ENCODE assay signal across 16 cellular contexts in the genomic region with DNA sequence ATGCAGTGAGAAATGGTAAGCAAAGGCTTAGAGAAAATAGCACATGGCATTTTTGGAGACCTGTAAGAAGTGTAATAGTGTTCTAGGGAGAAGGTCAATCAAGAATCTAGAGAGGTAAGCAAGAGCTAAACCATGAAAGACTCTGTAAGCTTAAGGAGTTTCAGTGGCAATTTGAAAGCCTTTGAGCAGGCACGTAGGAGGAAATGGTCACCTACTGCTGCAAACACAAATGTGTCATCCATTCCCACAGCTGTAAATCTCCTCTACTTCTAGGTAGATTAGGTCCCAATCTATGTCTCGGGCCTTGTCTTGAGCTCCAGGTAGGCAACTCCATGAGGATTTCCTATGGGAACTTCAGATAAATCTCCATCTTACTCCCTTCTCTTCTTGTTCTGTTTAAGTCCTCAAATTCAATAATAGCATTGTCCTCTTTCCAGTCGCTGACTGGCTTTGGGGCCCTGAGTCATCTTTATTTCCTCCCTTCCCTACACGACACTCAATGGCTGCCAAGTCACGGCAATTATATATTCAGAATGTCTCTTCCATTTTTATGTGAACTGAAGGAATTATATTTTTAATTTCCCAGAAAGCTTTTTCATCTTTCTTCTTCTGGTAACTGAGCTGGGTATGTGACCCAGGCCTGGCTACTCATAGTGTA. TPM values are rescaled to one million over a fixed set of nuclear protein-coding genes. Genes with fewer than 3 reads are reported as not detected.
DNase-seq lines count a peak whose midpoint lies in the region; ATAC-seq and TF ChIP-seq lines count a peak whose summit lies in the region.
"Had no signal": no experiment of that assay in that cellular context is flagged by ENCODE, and none has a peak within 500 bp of the region (broad histone marks: within the 10 kb centered on the region; RNA-seq: fewer than 3 reads in every experiment).

No MANE protein-coding gene starts in this region.

- CTCF ChIA-PET in PC-3 (lab: Charles Lee): interaction anchor here (1.0 kb wide), 1 partner anchor 52 kb away, joined by 3 read pairs; no protein-coding TSS in a partner anchor

- no peaks in the 10 kb centered on the region for H3K79me2 ChIP-seq in PC-3 (ENCODE audit: low read length)

- peaks cover 68% of the 10 kb centered on the region for H3K4me1 Mint-ChIP-seq in stimulated activated naive CD8-positive, alpha-beta T cell treated with anti-CD3 and anti-CD28 coated beads, Interleukin-15, Interleukin-2, amounts not matched to agents 100 ng/mL and 50 ng/mL, for 24 hours (ENCODE audit: low read depth)

- H3K4me1 ChIP-seq in PC-3 (ENCODE audit: insufficient read depth, low read length): peaks cover 44% of the 10 kb centered on the region
- H3K4me1 ChIP-seq in stomach: peaks cover 4 to 42% (median 14%) of the 10 kb centered on the region in 4 donors
- H3K4me1 ChIP-seq in breast epithelium: no peaks in the 10 kb centered on the region

- peak; percentile 69 to 71 for ATAC-seq in activated naive CD4-positive, alpha-beta T cell treated with anti-CD3 and anti-CD28 coated beads, Interleukin-2, amount 50 U/mL, for 72 hours
- ATAC-seq in HG02763 (IDR thresholded peaks at IDR 0.05; ENCODE audit: unreplicated experiment) (peak; percentile 50), PC-3 (peak; percentile 56)
- ATAC-seq: HCT116 had no signal

- POLR2A ChIA-PET in PC-3 (lab: Charles Lee; ENCODE audit: unreplicated experiment): no interaction called here

- H3K27ac ChIP-seq in PC-3 (ENCODE audit: low read length): peak overlapping the region; percentile 52
- H3K27ac ChIP-seq in stomach: peak overlapping the region in 1 of 5 donors; percentile 35
- H3K27ac ChIP-seq in breast epithelium: no peak overlapping the region

- peak overlapping the region; percentile 71 for H2AFZ ChIP-seq in PC-3 (ENCODE audit: low read length)

- H3K9me3 ChIP-seq in PC-3 (ENCODE audit: low read length): no peaks in the 10 kb centered on the region
- H3K9me3 ChIP-seq in stomach: no peaks in the 10 kb centered on the region
- no peaks in the 10 kb centered on the region for H3K9me3 ChIP-seq in breast epithelium

- intact Hi-C loops in PC-3 (cut with micrococcal nuclease) (loop anchor here (2.0 kb wide), 1 partner anchor 15 kb away; no protein-coding TSS in a partner anchor), stomach (cut with DNase I; ENCODE audit: low total_unique reads) (no loop called here), breast epithelium (cut with DNase I; ENCODE audit: low total_unique reads) (no loop called here)

- H3K4me3 ChIP-seq in PC-3 (ENCODE audit: low read length) (no peak overlapping the region), stomach (no peak overlapping the region), breast epithelium (no peak overlapping the region)

- H3K36me3 ChIP-seq in PC-3 (ENCODE audit: low read depth, low read length): no peaks in the 10 kb centered on the region
- H3K36me3 ChIP-seq in stomach: no peaks in the 10 kb centered on the region
- no peaks in the 10 kb centered on the region for H3K36me3 ChIP-seq in breast epithelium

- no TSS peak for BruUV-seq in PC-3 (replicated peaks; lab: Mats Ljungman, UMichigan)

- no peaks in the 10 kb centered on the region for H3K27me3 Mint-ChIP-seq in stimulated activated naive CD8-positive, alpha-beta T cell treated with anti-CD3 and anti-CD28 coated beads, Interleukin-15, Interleukin-2, amounts not matched to agents 100 ng/mL and 50 ng/mL, for 24 hours
- H3K27me3 Mint-ChIP-seq: IgD-negative memory B cell had no signal

- TF ChIP-seq CTCF in PC-3 (conservative IDR thresholded peaks at IDR 0.05; ENCODE audit: low read depth, low read length) (no peak), stomach (IDR thresholded peaks at IDR 0.05) (no peak), breast epithelium (IDR thresholded peaks at IDR 0.05) (no peak)

- no peaks in the 10 kb centered on the region for H3K36me3 Mint-ChIP-seq in activated naive CD4-positive, alpha-beta T cell treated with anti-CD3 and anti-CD28 coated beads, Interleukin-2, amount 50 U/mL, for 72 hours
- H3K36me3 Mint-ChIP-seq in stimulated activated naive CD8-positive, alpha-beta T cell treated with anti-CD3 and anti-CD28 coated beads, Interleukin-15, Interleukin-2, amounts not matched to agents 100 ng/mL and 50 ng/mL, for 24 hours (ENCODE audit: low read depth): no peaks in the 10 kb centered on the region
- H3K36me3 Mint-ChIP-seq: IgD-negative memory B cell had no signal

- no peaks in the 10 kb centered on the region for H3K27me3 ChIP-seq in PC-3 (ENCODE audit: low read length)
- H3K27me3 ChIP-seq in stomach: no peaks in the 10 kb centered on the region
- no peaks in the 10 kb centered on the region for H3K27me3 ChIP-seq in breast epithelium

- TF ChIP-seq EP300 in stomach (IDR thresholded peaks at IDR 0.05): no peak

- no peak for TF ChIP-seq POLR2A in stomach (IDR thresholded peaks at IDR 0.05)
- no peak for TF ChIP-seq POLR2A in breast epithelium (IDR thresholded peaks at IDR 0.05)

- H3K9ac ChIP-seq in PC-3 (ENCODE audit: low read length): peak overlapping the region; percentile 27; the same call in 1 of the 2 replicates

- H3K4me3 Mint-ChIP-seq in stimulated activated naive CD8-positive, alpha-beta T cell treated with anti-CD3 and anti-CD28 coated beads, Interleukin-15, Interleukin-2, amounts not matched to agents 100 ng/mL and 50 ng/mL, for 24 hours: no peak overlapping the region
- H3K4me3 Mint-ChIP-seq: activated T-helper 1 cell treated with anti-CD3 and anti-CD28 coated beads, Interleukin-12 subunit alpha, Interleukin-12 subunit beta, Interleukin-2, Interleukin-4 antibody, amounts not matched to agents 30 ng/mL and 10 ng/mL and 1 ng/mL, durations not matched to agents 14 hours and 24 hours and 36 hours; IgD-negative memory B cell had no signal

- 70 to 88% (median 85%) methylated on average over 5 of the region's 5 CpGs for WGBS in stomach, 5 donors

- H3K27ac Mint-ChIP-seq in activated naive CD4-positive, alpha-beta T cell treated with anti-CD3 and anti-CD28 coated beads, Interleukin-2, amount 50 U/mL, for 72 hours: peak overlapping the region in 1 of 2 donors; percentile 8
- peak overlapping the region; percentile 69 for H3K27ac Mint-ChIP-seq in stimulated activated naive CD8-positive, alpha-beta T cell treated with anti-CD3 and anti-CD28 coated beads, Interleukin-15, Interleukin-2, amounts not matched to agents 100 ng/mL and 50 ng/mL, for 24 hours
- H3K27ac Mint-ChIP-seq: activated T-helper 1 cell treated with anti-CD3 and anti-CD28 coated beads, Interleukin-12 subunit alpha, Interleukin-12 subunit beta, Interleukin-2, Interleukin-4 antibody, amounts not matched to agents 30 ng/mL and 10 ng/mL and 1 ng/mL, durations not matched to agents 14 hours and 24 hours and 36 hours had no signal

- H3K4me2 ChIP-seq in PC-3 (ENCODE audit: low read length): peak overlapping the region; percentile 16

- no peaks in the 10 kb centered on the region for H3K9me2 ChIP-seq in PC-3 (replicated peaks; ENCODE audit: low read length)

- no peak for DNase-seq in activated naive CD4-positive, alpha-beta T cell treated with anti-CD3 and anti-CD28 coated beads, Interleukin-2, amount 50 U/mL, for 72 hours (ENCODE audit: low spot score in 2 of 2)
- no peak for DNase-seq in activated naive CD4-positive, alpha-beta T cell (lab: John Stamatoyannopoulos, UW)
- DNase-seq in PC-3 (peak; percentile 58), stomach (no peak), NCI-H748 (lab: John Stamatoyannopoulos, UW; ENCODE audit: unreplicated experiment) (no peak), breast epithelium (ENCODE audit: low spot score in 2 of 2) (no peak)
- DNase-seq: ACHN; hippocampal formation; NCI-H524; stimulated activated naive CD4-positive, alpha-beta T cell; T-helper 2 cell had no signal

- H4K20me1 ChIP-seq in PC-3 (ENCODE audit: low read length): no peaks in the 10 kb centered on the region

- H3F3A ChIP-seq in PC-3 (ENCODE audit: low read length, unreplicated experiment): no peaks in the 10 kb centered on the region

- no peaks in the 10 kb centered on the region for H3K9me3 Mint-ChIP-seq in activated naive CD4-positive, alpha-beta T cell treated with anti-CD3 and anti-CD28 coated beads, Interleukin-2, amount 50 U/mL, for 72 hours
- H3K9me3 Mint-ChIP-seq in stimulated activated naive CD8-positive, alpha-beta T cell treated with anti-CD3 and anti-CD28 coated beads, Interleukin-15, Interleukin-2, amounts not matched to agents 100 ng/mL and 50 ng/mL, for 24 hours: no peaks in the 10 kb centered on the region
- H3K9me3 Mint-ChIP-seq: activated T-helper 1 cell treated with anti-CD3 and anti-CD28 coated beads, Interleukin-12 subunit alpha, Interleukin-12 subunit beta, Interleukin-2, Interleukin-4 antibody, amounts not matched to agents 30 ng/mL and 10 ng/mL and 1 ng/mL, durations not matched to agents 14 hours and 24 hours and 36 hours; IgD-negative memory B cell had no signal

RNA-seq across cellular contexts. Expression of a gene that starts 24.2 kb away (rescaled TPM):
- 10 to 100 TPM in 1 of 2 donors, 1 to 10 TPM in 1; 8.0 to 11.4 TPM for total RNA-seq in activated naive CD4-positive, alpha-beta T cell treated with anti-CD3 and anti-CD28 coated beads, Interleukin-2, amount 50 U/mL, for 72 hours
- 0.44 and 0.46 TPM in 2 replicates for total RNA-seq in PC-3 (2014; rRNA removed)
- total RNA-seq in stomach: 10 to 100 TPM; 14.6 to 46.1 (median 19.6) TPM
- polyA plus RNA-seq in stomach: 1 to 10 TPM; 4.0 to 5.2 (median 5.2) TPM
- 1 to 10 TPM; 4.0 to 4.6 (median 4.3) TPM for total RNA-seq in breast epithelium

RNA-seq across cellular contexts. Expression of a gene that starts 53.2 kb away (rescaled TPM):
- total RNA-seq in activated naive CD4-positive, alpha-beta T cell treated with anti-CD3 and anti-CD28 coated beads, Interleukin-2, amount 50 U/mL, for 72 hours: 100 to 1,000 TPM; 239 to 276 TPM
- 201 and 203 TPM in 2 replicates for total RNA-seq in PC-3 (2014; rRNA removed)
- total RNA-seq in stomach: 10 to 100 TPM; 29.0 to 50.0 (median 43.0) TPM
- 10 to 100 TPM; 22.8 to 25.6 (median 24.0) TPM for polyA plus RNA-seq in stomach
- 10 to 100 TPM; 31.2 to 44.5 (median 43.3) TPM for total RNA-seq in breast epithelium
